In genomic region chr5:153983885-153984284, GRCh38 we compare ENCODE assay signal across 27 cellular contexts.
"Had no signal": no experiment of that assay in that cellular context is flagged by ENCODE, and none has a peak within 500 bp of the region (broad histone marks: within the 10 kb centered on the region; RNA-seq: fewer than 3 reads in every experiment).

No MANE protein-coding gene starts in this region.

- H3K9me3 ChIP-seq: left ventricle myocardium inferior, mucosa of descending colon, ovary, prostate gland, suprapubic skin, thoracic aorta, tibial artery, upper lobe of right lung had no signal

- H3K9me3 Mint-ChIP-seq: naive thymus-derived CD4-positive, alpha-beta T cell; natural killer cell treated with Interleukin-12 subunit alpha and Interleukin-12 subunit beta and Interleukin-15 and Interleukin-18, amount 100 ng/mL, for 72 hours; stimulated activated naive B cell treated with anti-CD40 and anti-IgM and Interleukin-4, amounts not matched to agents 10 μg/mL and 1 μg/mL and 100 μg/mL, for 72 hours; stimulated activated naive CD8-positive, alpha-beta T cell treated with anti-CD3 and anti-CD28 coated beads, Interleukin-15, Interleukin-2, amounts not matched to agents 100 ng/mL and 50 ng/mL, for 24 hours had no signal

- H3K4me1 Mint-ChIP-seq: naive thymus-derived CD4-positive, alpha-beta T cell had no signal

- H3K27me3 Mint-ChIP-seq: stimulated activated naive B cell treated with anti-CD40 and anti-IgM and Interleukin-4, amounts not matched to agents 10 μg/mL and 1 μg/mL and 100 μg/mL, for 72 hours; stimulated activated naive CD8-positive, alpha-beta T cell treated with anti-CD3 and anti-CD28 coated beads, Interleukin-15, Interleukin-2, amounts not matched to agents 100 ng/mL and 50 ng/mL, for 24 hours had no signal

- H3K27ac ChIP-seq: hepatocyte, left ventricle myocardium inferior, ovary, prostate gland, skin epidermis, suprapubic skin, thoracic aorta, tibial artery, upper lobe of right lung had no signal

- ATAC-seq: mucosa of descending colon; naive thymus-derived CD4-positive, alpha-beta T cell; right cardiac atrium; sciatic nerve; stimulated activated naive B cell treated with anti-CD40 and anti-IgM and Interleukin-4, amounts not matched to agents 10 μg/mL and 1 μg/mL and 100 μg/mL, for 72 hours; upper lobe of right lung had no signal

- FAIRE-seq: urothelium cell line had no signal

- H3K4me3 ChIP-seq: hepatocyte, left ventricle myocardium inferior, lung, mucosa of descending colon, ovary, prostate gland, skin epidermis, suprapubic skin, thoracic aorta, tibial artery, upper lobe of right lung had no signal

- H3K79me2 ChIP-seq: hepatocyte had no signal

- DNase-seq: islet precursor cell; left ventricle myocardium inferior; midbrain; mucosa of descending colon; naive thymus-derived CD4-positive, alpha-beta T cell; ovary; posterior cingulate gyrus; retina; right cardiac atrium; stimulated activated CD4-positive, alpha-beta T cell treated with anti-CD3 and anti-CD28 coated beads, Interleukin-12 subunit alpha, Interleukin-12 subunit beta, amount 100 ng/mL, for 4 hours; stimulated activated CD4-positive, alpha-beta T cell treated with anti-CD3 and anti-CD28 coated beads, Interleukin-15, amount 100 ng/mL, for 24 hours; stimulated activated CD4-positive, alpha-beta T cell treated with anti-CD3 and anti-CD28 coated beads, Interleukin-2, amount 100 ng/mL, for 24 hours; stimulated activated CD4-positive, alpha-beta T cell treated with anti-CD3 and anti-CD28 coated beads, Interleukin-4, amount 100 ng/mL, for 1 hour; stimulated activated naive B cell treated with anti-CD40 and anti-IgM and Interleukin-4, amounts not matched to agents 10 μg/mL and 1 μg/mL and 100 μg/mL, for 72 hours; tibial artery; trophoblast cell; upper lobe of right lung had no signal

- H3K4me2 ChIP-seq: hepatocyte had no signal

- H3K4me1 ChIP-seq: left ventricle myocardium inferior, prostate gland, suprapubic skin, tibial artery, upper lobe of right lung had no signal

- H3K36me3 Mint-ChIP-seq: natural killer cell treated with Interleukin-12 subunit alpha and Interleukin-12 subunit beta and Interleukin-15 and Interleukin-18, amount 100 ng/mL, for 72 hours had no signal

- H3K36me3 ChIP-seq: left ventricle myocardium inferior, ovary, prostate gland, suprapubic skin, thoracic aorta, tibial artery, upper lobe of right lung had no signal

- H3K27me3 ChIP-seq: hepatocyte, ovary, suprapubic skin, tibial artery, upper lobe of right lung had no signal

- H3K4me3 Mint-ChIP-seq: naive thymus-derived CD4-positive, alpha-beta T cell; natural killer cell treated with Interleukin-12 subunit alpha and Interleukin-12 subunit beta and Interleukin-15 and Interleukin-18, amount 100 ng/mL, for 72 hours; stimulated activated naive B cell treated with anti-CD40 and anti-IgM and Interleukin-4, amounts not matched to agents 10 μg/mL and 1 μg/mL and 100 μg/mL, for 72 hours; stimulated activated naive CD8-positive, alpha-beta T cell treated with anti-CD3 and anti-CD28 coated beads, Interleukin-15, Interleukin-2, amounts not matched to agents 100 ng/mL and 50 ng/mL, for 24 hours had no signal

- H3K27ac Mint-ChIP-seq: natural killer cell treated with Interleukin-12 subunit alpha and Interleukin-12 subunit beta and Interleukin-15 and Interleukin-18, amount 100 ng/mL, for 72 hours; stimulated activated naive B cell treated with anti-CD40 and anti-IgM and Interleukin-4, amounts not matched to agents 10 μg/mL and 1 μg/mL and 100 μg/mL, for 72 hours; stimulated activated naive CD8-positive, alpha-beta T cell treated with anti-CD3 and anti-CD28 coated beads, Interleukin-15, Interleukin-2, amounts not matched to agents 100 ng/mL and 50 ng/mL, for 24 hours had no signal

- H2AFZ ChIP-seq: hepatocyte had no signal
